Comparison of ENCODE assay signal across 10 cellular contexts in the genomic region with DNA sequence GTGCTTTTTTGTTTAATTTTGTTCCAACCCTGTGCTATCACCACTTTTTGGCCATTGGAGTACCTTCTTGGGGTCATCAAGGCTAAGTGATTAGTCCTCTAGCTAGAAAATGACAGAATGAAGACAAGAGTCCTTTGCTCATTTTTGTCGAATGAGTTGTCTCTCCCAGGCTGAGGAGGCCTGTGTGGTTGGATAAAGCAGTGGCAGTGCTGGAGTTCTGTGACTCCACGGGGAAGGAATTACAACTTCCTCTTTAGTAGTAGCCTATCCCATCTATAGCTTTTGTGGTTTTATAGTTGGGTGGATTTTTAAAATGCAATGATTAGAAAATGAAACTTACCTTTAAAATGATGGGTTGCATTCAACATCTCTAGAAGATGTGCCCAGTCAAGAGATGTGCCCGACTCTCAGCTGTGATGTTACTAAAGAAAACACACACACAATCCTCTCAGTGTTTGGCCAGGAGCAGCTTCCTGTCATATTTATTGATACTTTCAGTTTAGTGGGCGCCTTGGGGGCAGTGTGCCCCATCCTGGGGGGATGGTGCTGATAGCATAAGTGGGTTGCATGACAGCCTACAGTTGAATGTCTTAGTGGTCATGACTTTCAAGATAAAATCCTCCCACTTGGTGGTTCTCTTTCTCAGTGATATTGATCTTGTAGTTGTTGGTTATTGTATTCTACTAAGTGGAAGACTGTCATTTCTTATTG. TPM values are rescaled to one million over a fixed set of nuclear protein-coding genes. Genes with fewer than 3 reads are reported as not detected.
A peak's percentile ranks its signal among the peaks of the same experiment; 100 is the strongest.
DNase-seq lines count a peak whose midpoint lies in the region; ATAC-seq and TF ChIP-seq lines count a peak whose summit lies in the region.
"Had no signal": no experiment of that assay in that cellular context is flagged by ENCODE, and none has a peak within 500 bp of the region (broad histone marks: within the 10 kb centered on the region; RNA-seq: fewer than 3 reads in every experiment).

No MANE protein-coding gene starts in this region.

- no peaks in the 10 kb centered on the region for H3K36me3 ChIP-seq in brain microvascular endothelial cell (replicated peaks)
- H3K36me3 ChIP-seq in transverse colon, result no peaks in the 10 kb centered on the region

- H3K27me3 ChIP-seq in brain microvascular endothelial cell (replicated peaks) (no peaks in the 10 kb centered on the region), transverse colon (no peaks in the 10 kb centered on the region)

- H3K4me3 ChIP-seq in brain microvascular endothelial cell (ENCODE audit: low read depth, low read length) (no peak overlapping the region), transverse colon (no peak overlapping the region)

- H3K4me1 ChIP-seq in transverse colon, result peaks cover 0 to 69% (median 34%) of the 10 kb centered on the region in 4 donors
- H3K4me1 ChIP-seq: Caco-2 had no signal

- peak; percentile 12 for DNase-seq in activated gamma-delta T cell treated with anti-CD3 and anti-CD28 coated beads, Interleukin-2, amount 50 U/mL, for 16 hours (ENCODE audit: low read depth)
- DNase-seq in activated gamma-delta T cell treated with Interleukin-2 at 50 U/mL for 16 hours, result no peak
- DNase-seq in OCI-M1 (lab: John Stamatoyannopoulos, UW), result peak; percentile 28
- peak; percentile 7 for DNase-seq in brain microvascular endothelial cell
- no peak for DNase-seq in transverse colon
- DNase-seq in mucosa of gallbladder (ENCODE audit: low spot score), result no peak
- no peak for DNase-seq in NCI-H510A (lab: John Stamatoyannopoulos, UW)
- DNase-seq: Caco-2, posterior cingulate gyrus had no signal

- H3K9me3 ChIP-seq in transverse colon, result no peaks in the 10 kb centered on the region
- H3K9me3 ChIP-seq: Caco-2 had no signal

- TF ChIP-seq CTCF in brain microvascular endothelial cell (IDR thresholded peaks at IDR 0.05; ENCODE audit: low read depth, low read length, missing control alignments), result no peak
- TF ChIP-seq CTCF in transverse colon (IDR thresholded peaks at IDR 0.05), result no peak

- in situ Hi-C loops in brain microvascular endothelial cell (cut with HindIII; ENCODE audit: low pct_ligation_motif_present, low sequenced_read_pairs) (no loop called here), transverse colon (cut with MboI; ENCODE audit: low pct_ligation_motif_present in 1 of 4, low pct_unique_long_range_greater_than_20kb in 1 of 4, low sequenced_read_pairs in 3 of 4) (no loop called here)

- ATAC-seq in GM19328 (IDR thresholded peaks at IDR 0.05; ENCODE audit: unreplicated experiment), result no peak

- intact Hi-C loops in transverse colon (cut with DNase I; ENCODE audit: low total_unique reads), result no loop called here

- no peak for TF ChIP-seq EP300 in transverse colon (IDR thresholded peaks at IDR 0.05; ENCODE audit: low read depth)

- WGBS in transverse colon (ENCODE audit: low coverage in 1 of 2), 2 donors, result 49 to 59% methylated on average over 3 to 4 of the region's 4 CpGs

- no peak for TF ChIP-seq POLR2A in transverse colon (IDR thresholded peaks at IDR 0.05)

- H3K27ac ChIP-seq in brain microvascular endothelial cell (no peak overlapping the region), transverse colon (peak overlapping the region; percentile 68 to 74 (median 70))

RNA-seq across cellular contexts. Expression of a gene that starts 11.9 kb away (rescaled TPM):
- total RNA-seq in transverse colon (10 to 100 TPM in 3 of 4 donors, 1 to 10 TPM in 1; 6.2 to 61.0 (median 27.3) TPM), mucosa of gallbladder (9.9 TPM)

Comparison
In these comparisons a context has a peak if more than half of its experiments do, and no peak if none do; other contexts are left out.
1. DNase-seq: peak in activated gamma-delta T cell treated with anti-CD3 and anti-CD28 coated beads, Interleukin-2, amount 50 U/mL, for 16 hours (single experiment), OCI-M1 (single experiment) and brain microvascular endothelial cell (single experiment); none in activated gamma-delta T cell treated with Interleukin-2 at 50 U/mL for 16 hours (single experiment), transverse colon (single experiment), mucosa of gallbladder (single experiment) and NCI-H510A (single experiment).